Comparison of ENCODE assay signal across 26 cellular contexts in the genomic region with DNA sequence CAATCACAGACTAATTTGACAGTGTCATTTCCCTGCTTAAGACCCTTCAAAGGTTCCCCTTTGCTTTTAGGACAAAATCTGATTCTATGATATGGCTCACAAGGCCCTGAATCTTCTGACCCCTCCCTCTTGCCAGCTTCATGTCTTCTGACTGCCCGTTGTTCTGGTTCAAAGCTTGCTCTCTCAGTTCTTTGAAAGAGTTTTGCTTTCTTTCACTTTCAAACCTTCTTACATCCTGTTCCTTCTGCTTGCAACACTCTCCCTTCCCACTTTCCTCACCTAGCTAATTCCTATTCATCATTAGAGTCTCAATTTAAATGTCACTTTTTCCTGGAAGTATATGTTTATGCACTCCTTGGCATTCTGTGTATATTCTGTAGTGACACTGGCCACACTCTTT.
A peak's percentile ranks its signal among the peaks of the same experiment; 100 is the strongest.
DNase-seq lines count a peak whose midpoint lies in the region; ATAC-seq and TF ChIP-seq lines count a peak whose summit lies in the region.
"Had no signal": no experiment of that assay in that cellular context is flagged by ENCODE, and none has a peak within 500 bp of the region (broad histone marks: within the 10 kb centered on the region; RNA-seq: fewer than 3 reads in every experiment).

No MANE protein-coding gene starts in this region.

- TF ChIP-seq EP300 in gastroesophageal sphincter (IDR thresholded peaks at IDR 0.05): no peak

- H3K27ac Mint-ChIP-seq in HFFc6: no peak overlapping the region
- H3K27ac Mint-ChIP-seq: activated CD8-positive, alpha-beta T cell treated with anti-CD3 and anti-CD28 coated beads for 36 hours; activated naive CD8-positive, alpha-beta T cell treated with anti-CD3 and anti-CD28 coated beads, Interleukin-2, amount 50 U/mL, for 24 hours; CD8-positive, alpha-beta T cell; stimulated activated naive CD8-positive, alpha-beta T cell treated with anti-CD3 and anti-CD28 coated beads, Interleukin-15, Interleukin-2, amounts not matched to agents 100 ng/mL and 50 ng/mL, for 24 hours had no signal

- H3K9me3 Mint-ChIP-seq in HFFc6: peaks cover 2% of the 10 kb centered on the region
- H3K9me3 Mint-ChIP-seq: activated naive CD8-positive, alpha-beta T cell treated with anti-CD3 and anti-CD28 coated beads, Interleukin-2, amount 50 U/mL, for 24 hours; CD8-positive, alpha-beta T cell had no signal

- ATAC-seq in GM18498 (IDR thresholded peaks at IDR 0.05; ENCODE audit: unreplicated experiment) (peak; percentile 69), GM19395 (IDR thresholded peaks at IDR 0.05; ENCODE audit: unreplicated experiment) (peak; percentile 67), HG02678 (IDR thresholded peaks at IDR 0.05; ENCODE audit: unreplicated experiment) (peak; percentile 53), HG03432 (IDR thresholded peaks at IDR 0.05; ENCODE audit: unreplicated experiment) (peak; percentile 70), gastroesophageal sphincter (no peak)
- ATAC-seq: A549; activated CD8-positive, alpha-beta T cell treated with anti-CD3 and anti-CD28 coated beads for 36 hours; activated naive CD8-positive, alpha-beta T cell treated with anti-CD3 and anti-CD28 coated beads, Interleukin-2, amount 50 U/mL, for 24 hours; CD8-positive, alpha-beta T cell; K562 had no signal

- no peak overlapping the region for H3K4me3 Mint-ChIP-seq in HFFc6
- H3K4me3 Mint-ChIP-seq: activated CD8-positive, alpha-beta T cell treated with anti-CD3 and anti-CD28 coated beads for 36 hours; activated naive CD8-positive, alpha-beta T cell treated with anti-CD3 and anti-CD28 coated beads, Interleukin-2, amount 50 U/mL, for 24 hours; CD8-positive, alpha-beta T cell; stimulated activated naive CD8-positive, alpha-beta T cell treated with anti-CD3 and anti-CD28 coated beads, Interleukin-15, Interleukin-2, amounts not matched to agents 100 ng/mL and 50 ng/mL, for 24 hours had no signal

- DNase-seq in NK-92 treated with Interleukin-12 subunit alpha and Interleukin-12 subunit beta, amount 100 ng/mL, for 24 hours (lab: John Stamatoyannopoulos, UW): no peak
- DNase-seq in cortex of kidney (lab: John Stamatoyannopoulos, UW) (no peak), HFFc6 (no peak)
- DNase-seq: activated CD4-positive, alpha-beta T cell treated with anti-CD3 and anti-CD28 coated beads for 1 hour; activated CD8-positive, alpha-beta T cell treated with anti-CD3 and anti-CD28 coated beads for 36 hours; activated gamma-delta T cell; activated naive CD8-positive, alpha-beta T cell treated with anti-CD3 and anti-CD28 coated beads, Interleukin-2, amount 50 U/mL, for 24 hours; CD8-positive, alpha-beta T cell; cerebellar nuclear complex; DMS153; glutamatergic neuron; MG63; NCI-H1417; NCI-H446; SHP77 treated with DMSO at 0.1 percent for 48 hours; stimulated activated CD4-positive, alpha-beta T cell treated with anti-CD3 and anti-CD28 coated beads, Interleukin-15, amount 100 ng/mL, for 24 hours; SW 1271 had no signal

- 40 to 56% methylated on average over 1 of the region's 1 CpG for WGBS in gastroesophageal sphincter (ENCODE audit: low coverage in 1 of 2), 2 donors

- no peaks in the 10 kb centered on the region for H3K4me1 ChIP-seq in gastroesophageal sphincter
- H3K4me1 ChIP-seq: A549, vagina had no signal

- H3K27me3 Mint-ChIP-seq in HFFc6 (ENCODE audit: insufficient read depth): no peaks in the 10 kb centered on the region

- H3K9me3 ChIP-seq in gastroesophageal sphincter: no peaks in the 10 kb centered on the region
- H3K9me3 ChIP-seq: A549, MG63, vagina had no signal

- no peak overlapping the region for H3K27ac ChIP-seq in gastroesophageal sphincter
- H3K27ac ChIP-seq: A549, vagina had no signal

- H3K4me1 Mint-ChIP-seq in HFFc6 (ENCODE audit: low read depth): no peaks in the 10 kb centered on the region

- no peaks in the 10 kb centered on the region for H3K36me3 ChIP-seq in gastroesophageal sphincter
- H3K36me3 ChIP-seq: MG63, vagina had no signal

- TF ChIP-seq POLR2A in gastroesophageal sphincter (IDR thresholded peaks at IDR 0.05): no peak

- H3K4me3 ChIP-seq in gastroesophageal sphincter: no peak overlapping the region
- H3K4me3 ChIP-seq: A549, K562, MG63, vagina had no signal

- TF ChIP-seq CTCF in gastroesophageal sphincter (IDR thresholded peaks at IDR 0.05) (no peak), HFFc6 (IDR thresholded peaks at IDR 0.05) (no peak)

- H3K27me3 ChIP-seq in gastroesophageal sphincter: no peaks in the 10 kb centered on the region
- H3K27me3 ChIP-seq: MG63, vagina had no signal

- H3K36me3 Mint-ChIP-seq in HFFc6 (ENCODE audit: low read depth): no peaks in the 10 kb centered on the region
- H3K36me3 Mint-ChIP-seq: CD8-positive, alpha-beta T cell had no signal
